In genomic region chr6:136550045-136550329, GRCh38 we compare ENCODE assay signal across 8 cellular contexts. TPM values are rescaled to one million over a fixed set of nuclear protein-coding genes. Genes with fewer than 3 reads are reported as not detected.
DNase-seq lines count a peak whose midpoint lies in the region; ATAC-seq, FAIRE-seq and TF ChIP-seq lines count a peak whose summit lies in the region.

No MANE protein-coding gene starts in this region.

- in situ Hi-C loops in GM12878 (cut with MboI) = no loop called here

- H2AFZ ChIP-seq in GM12878 (ENCODE audit: control insufficient read depth, low read depth, low read length) (peak overlapping the region; percentile 37; the same call in 1 of the 2 replicates), keratinocyte (ENCODE audit: control insufficient read depth, low read length) (peak overlapping the region; percentile 75)

- SMC1A ChIA-PET in GM12878 (lab: Charles Lee; ENCODE audit: uncharacterized antibody, unreplicated experiment) = no interaction called here

- H3K9me1 ChIP-seq in keratinocyte (ENCODE audit: control insufficient read depth, extremely low read depth, insufficient read depth, low read length) = no peaks in the 10 kb centered on the region

- WGBS in GM12878 (ENCODE audit: insufficient coverage, insufficient replicate concordance, low lambda C conversion rate, missing lambda C conversion rate) = 0% methylated on average over 6 of the region's 46 CpGs

- intact Hi-C loops in GM12878 (cut with micrococcal nuclease; ENCODE audit: unreplicated experiment) = no loop called here

- no peak for TF ChIP-seq EP300 in GM12878 (IDR thresholded peaks at IDR 0.05; ENCODE audit: borderline replicate concordance in 1 of 2, control insufficient read depth in 1 of 2, low read depth in 2 of 2, low read length in 2 of 2)

- H3K27me3 ChIP-seq in GM12878 (replicated peaks in 1 of 2; ENCODE audit: control insufficient read depth in 2 of 2, insufficient read depth in 2 of 2, low read length in 1 of 2) (peaks cover 0 to 7% of the 10 kb centered on the region in 2 experiments; a peak in 3 of 4 replicates), keratinocyte (ENCODE audit: control insufficient read depth, extremely low read depth, insufficient read depth, low read length) (no peaks in the 10 kb centered on the region)

- H3K4me1 ChIP-seq in GM12878 (ENCODE audit: control insufficient read depth, insufficient read depth, low read length) (peaks cover 9% of the 10 kb centered on the region; the same call in 1 of the 2 replicates), keratinocyte (ENCODE audit: control insufficient read depth, extremely low read depth, insufficient read depth, low read length) (peaks cover 8% of the 10 kb centered on the region)

- dilution Hi-C loops in keratinocyte (cut with MboI; ENCODE audit: extremely low pct_ligation_motif_present, low sequenced_read_pairs) = no loop called here

- ATAC-seq in GM19455 (IDR thresholded peaks at IDR 0.05; ENCODE audit: unreplicated experiment) (peak; percentile 68), HG03442 (IDR thresholded peaks at IDR 0.05; ENCODE audit: unreplicated experiment) (peak; percentile 55), GM12878 (peak; percentile 76), GM18870 (IDR thresholded peaks at IDR 0.05; ENCODE audit: unreplicated experiment) (no peak)
- peak; percentile 70 for ATAC-seq in stimulated activated naive CD8-positive, alpha-beta T cell treated with anti-CD3 and anti-CD28 coated beads, Interleukin-15, amount 100 ng/mL, for 72 hours

- CTCF ChIA-PET in GM12878 (lab: Yijun Ruan, JAX) = interaction anchor here (0.6 to 1.2 kb wide), 2 partner anchors 27 to 1306 kb away, joined by 3 read pairs; no protein-coding TSS in a partner anchor

- peaks cover 0 to 3% of the 10 kb centered on the region in 2 experiments; a peak in 1 of 4 replicates for H3K36me3 ChIP-seq in GM12878 (ENCODE audit: control insufficient read depth in 2 of 2, insufficient read depth in 2 of 2, low read length in 1 of 2)
- no peaks in the 10 kb centered on the region for H3K36me3 ChIP-seq in keratinocyte (ENCODE audit: control insufficient read depth in 2 of 2, extremely low read depth in 1 of 2, insufficient read depth in 2 of 2, low read length in 2 of 2)

- H3K4me1 Mint-ChIP-seq in stimulated activated naive CD8-positive, alpha-beta T cell treated with anti-CD3 and anti-CD28 coated beads, Interleukin-15, amount 100 ng/mL, for 72 hours = peaks cover 6% of the 10 kb centered on the region

- H3K79me2 ChIP-seq in GM12878 (ENCODE audit: control insufficient read depth, insufficient read depth, low read length) (no peaks in the 10 kb centered on the region), keratinocyte (ENCODE audit: control insufficient read depth, insufficient read depth, low read length) (peaks cover 30% of the 10 kb centered on the region)

- peak overlapping the region; percentile 70 for H3K4me2 ChIP-seq in GM12878 (ENCODE audit: control insufficient read depth, insufficient read depth)
- H3K4me2 ChIP-seq in keratinocyte (ENCODE audit: control insufficient read depth, extremely low read depth, insufficient read depth, low read depth, low read length) = peak overlapping the region; percentile 94

- FAIRE-seq in GM12878 (lab: Jason Lieb, UNC) = no peak
- no peak for FAIRE-seq in keratinocyte (lab: Jason Lieb, UNC)

- H4K20me1 ChIP-seq in GM12878 (ENCODE audit: control insufficient read depth, insufficient read depth) (no peaks in the 10 kb centered on the region; the same call in 1 of the 2 replicates), keratinocyte (ENCODE audit: control insufficient read depth, extremely low read depth, insufficient read depth, low read length) (no peaks in the 10 kb centered on the region)

- TF ChIP-seq POLR2A in GM12878 (IDR thresholded peaks at IDR 0.05; ENCODE audit: low read depth, low read length) = no peak

- H3K9ac ChIP-seq in GM12878 (ENCODE audit: control insufficient read depth, insufficient read depth, low read length) = no peak overlapping the region
- H3K9ac ChIP-seq in keratinocyte (ENCODE audit: control insufficient read depth, extremely low read depth, insufficient read depth, low read length) = peak overlapping the region; percentile 86

- POLR2A ChIA-PET in GM12878 (lab: Charles Lee) = no interaction called here

- H3K27ac ChIP-seq in GM12878 (ENCODE audit: control insufficient read depth, insufficient read depth) (no peak overlapping the region), keratinocyte (ENCODE audit: control insufficient read depth, insufficient read depth, low read length) (peak overlapping the region; percentile 77)

- peak overlapping the region; percentile 42 to 55 for H3K4me3 Mint-ChIP-seq in stimulated activated naive CD8-positive, alpha-beta T cell treated with anti-CD3 and anti-CD28 coated beads, Interleukin-15, amount 100 ng/mL, for 72 hours

- H3K27me3 Mint-ChIP-seq in stimulated activated naive CD8-positive, alpha-beta T cell treated with anti-CD3 and anti-CD28 coated beads, Interleukin-15, amount 100 ng/mL, for 72 hours = peaks cover 73% of the 10 kb centered on the region

- TF ChIP-seq RAD21 in GM12878 (IDR thresholded peaks at IDR 0.05; ENCODE audit: insufficient read depth, low read depth, low read length) = no peak

- H3K9me3 Mint-ChIP-seq in stimulated activated naive CD8-positive, alpha-beta T cell treated with anti-CD3 and anti-CD28 coated beads, Interleukin-15, amount 100 ng/mL, for 72 hours = no peaks in the 10 kb centered on the region

- TF ChIP-seq CTCF in GM12878 (IDR thresholded peaks at IDR 0.05 in 2 of 3, conservative IDR thresholded peaks at IDR 0.05 in 1 of 3; ENCODE audit: control insufficient read depth in 2 of 3, extremely low read depth in 1 of 3, insufficient read depth in 1 of 3, low read depth in 3 of 3, low read length in 3 of 3) (no peak), keratinocyte (optimal IDR thresholded peaks at IDR 0.05 in 1 of 3, IDR thresholded peaks at IDR 0.05 in 1 of 3, conservative IDR thresholded peaks at IDR 0.05 in 1 of 3; ENCODE audit: extremely low read depth in 1 of 3, insufficient read depth in 2 of 3, low read length in 3 of 3) (no peak)

- H3K4me3 ChIP-seq in GM12878 (peak overlapping the region; percentile 70), keratinocyte (ENCODE audit: control insufficient read depth in 2 of 3, extremely low read depth in 1 of 3, insufficient read depth in 2 of 3, low read depth in 1 of 3, low read length in 3 of 3) (peak overlapping the region; percentile 75 to 86 (median 80))

- BruUV-seq in GM12878 (replicated peaks; lab: Mats Ljungman, UMichigan) = no TSS peak

- peak; percentile 21 for DNase-seq in EL
- no peak for DNase-seq in GM12878 (ENCODE audit: low read depth, low spot score)
- DNase-seq in keratinocyte (ENCODE audit: low read depth, low spot score) = no peak
- no peak for DNase-seq in stimulated activated naive CD8-positive, alpha-beta T cell treated with anti-CD3 and anti-CD28 coated beads, Interleukin-15, amount 100 ng/mL, for 72 hours
- no peak for DNase-seq in H4 (ENCODE audit: low spot score)

- H3K9me3 ChIP-seq in GM12878 (replicated peaks; ENCODE audit: control insufficient read depth, insufficient read depth, low read length) (no peaks in the 10 kb centered on the region), keratinocyte (ENCODE audit: control insufficient read depth, low read depth, low read length) (no peaks in the 10 kb centered on the region)

- RAD21 ChIA-PET in GM12878 (lab: Charles Lee; ENCODE audit: unreplicated experiment) = no interaction called here

- H3K27ac Mint-ChIP-seq in stimulated activated naive CD8-positive, alpha-beta T cell treated with anti-CD3 and anti-CD28 coated beads, Interleukin-15, amount 100 ng/mL, for 72 hours = no peak overlapping the region

TF ChIP-seq in GM12878, 131 proteins besides CTCF, POLR2A, EP300 and RAD21 (continues in another document):
- no peak for TF ChIP-seq SMC3 (IDR thresholded peaks at IDR 0.05; ENCODE audit: borderline replicate concordance, low read length)
- no peak for TF ChIP-seq RELB (IDR thresholded peaks at IDR 0.05; ENCODE audit: low read depth)

RNA-seq across cellular contexts. Expression of gene MAP7, which starts 0.2 kb away (rescaled TPM):
- 0.25 TPM in 1 of 2 replicates, not detected in the other for total RNA-seq in GM12878 (2013; cell fraction: nucleolus; rRNA removed)
- 0.05 and 0.17 TPM in 2 replicates for total RNA-seq in GM12878 (2014; rRNA removed)
- total RNA-seq in GM12878 (2014; rRNA removed; fragmentation: Illumina TruSeq; extraction: Trizol) = 0.04 TPM in 1 of 2 replicates, not detected in the other
- total RNA-seq in GM12878 (2021) = 0.13 and 0.21 TPM in 2 replicates
- 0.16 TPM for polyA plus RNA-seq in GM12878 (2011; ENCODE audit: low read depth)
- 0.09 and 0.10 TPM in 2 replicates for polyA plus RNA-seq in GM12878 (2011; rRNA removed)
- polyA plus RNA-seq in GM12878 (2011; cell fraction: cytosol; rRNA removed) = 0.05 and 0.10 TPM in 2 replicates
- 0.07 and 0.15 TPM in 2 replicates for polyA plus RNA-seq in GM12878 (2011; cell fraction: nucleus; rRNA removed)
- polyA plus RNA-seq in GM12878 (2012) = 0.14 and 0.18 TPM in 2 replicates
- polyA plus RNA-seq in GM12878 (2014; fragmentation: Illumina TruSeq; extraction: Trizol) = 0.07 and 0.21 TPM in 2 replicates
- polyA plus RNA-seq in GM12878 (2014; fragmentation: Nextera tagmentation; extraction: Ambion mirVana) = not detected
- polyA plus RNA-seq in GM12878 (2014; rRNA removed) = 0.01 and 0.04 TPM in 2 replicates
- under 1 TPM; 0.05 to 0.09 TPM for polyA plus RNA-seq in GM12878 (2016; fragmentation: Nextera tagmentation; extraction: Ambion mirVana)
- not detected in 2 replicates for polyA minus RNA-seq in GM12878 (2011; rRNA and poly(A)+ RNA removed)
- 0.67 and 0.94 TPM in 2 replicates for polyA minus RNA-seq in GM12878 (2011; cell fraction: cytosol; rRNA and poly(A)+ RNA removed)
- 0.12 and 0.19 TPM in 2 replicates for polyA minus RNA-seq in GM12878 (2011; cell fraction: nucleus; rRNA and poly(A)+ RNA removed)
- polyA plus RNA-seq in keratinocyte = 8.5 to 14.9 TPM (median 11.8 TPM) in 3 replicates
- 29.9 TPM for polyA plus RNA-seq in keratinocyte (2011; ENCODE audit: low read depth)
- polyA plus RNA-seq in keratinocyte (2011; cell fraction: cytosol; rRNA removed) = 14.5 and 17.4 TPM in 2 replicates
- polyA plus RNA-seq in keratinocyte (2011; cell fraction: nucleus; rRNA removed) = 13.0 and 15.3 TPM in 2 replicates
- 24.6 and 26.8 TPM in 2 replicates for polyA plus RNA-seq in keratinocyte (2012; ENCODE audit: low replicate concordance)
- polyA minus RNA-seq in keratinocyte = 7.1 to 11.6 TPM (median 8.1 TPM) in 3 replicates
- polyA minus RNA-seq in keratinocyte (2011; cell fraction: cytosol; rRNA and poly(A)+ RNA removed) = 10.6 TPM
- 4.4 and 7.7 TPM in 2 replicates for polyA minus RNA-seq in keratinocyte (2011; cell fraction: nucleus; rRNA and poly(A)+ RNA removed)
- total RNA-seq in H4 (2014; rRNA removed; shearing (Covaris generic)) = 1.0 and 1.3 TPM in 2 replicates
